Comparison of ENCODE assay signal across 1 cellular context in the genomic region with DNA sequence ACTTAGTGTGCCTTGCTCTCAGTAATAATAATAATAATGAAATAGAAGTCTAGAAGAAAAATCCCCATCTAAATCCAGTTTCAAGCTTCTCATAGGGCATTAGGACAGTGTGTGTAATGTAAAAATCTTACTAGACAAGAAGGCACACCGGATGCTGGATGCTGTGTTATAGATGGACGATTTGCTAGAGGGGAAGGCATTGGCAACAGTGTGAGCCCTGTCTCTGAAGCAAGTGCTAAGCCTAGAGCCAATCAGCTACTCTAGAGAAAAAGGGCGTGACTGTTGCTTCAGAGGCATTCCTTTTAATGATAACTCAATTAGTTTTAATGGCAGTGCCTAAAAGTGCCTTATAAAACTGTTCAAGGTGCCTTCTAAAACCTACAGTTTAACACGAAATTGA.
TF ChIP-seq lines count a peak whose summit lies in the region.

No MANE protein-coding gene starts in this region.

TF ChIP-seq in H1, 55 proteins besides CTCF, POLR2A, EP300 and RAD21 (continued from another document):
- TF ChIP-seq PHF8 (conservative IDR thresholded peaks at IDR 0.05; ENCODE audit: low read depth, low read length) (no peak), SP1 (IDR thresholded peaks at IDR 0.05; ENCODE audit: low read depth, low read length) (no peak), JUND (IDR thresholded peaks at IDR 0.05; ENCODE audit: low read length) (no peak), CBX8 (IDR thresholded peaks at IDR 0.05; ENCODE audit: borderline replicate concordance, low read depth, low read length) (no peak), BCL11A (IDR thresholded peaks at IDR 0.05; ENCODE audit: low read depth in 2 of 2, low read length in 2 of 2) (no peak), POLR2AphosphoS5 (IDR thresholded peaks at IDR 0.05; ENCODE audit: low read depth, low read length) (no peak), TAF1 (IDR thresholded peaks at IDR 0.05; ENCODE audit: low read depth, low read length) (no peak), EGR1 (IDR thresholded peaks at IDR 0.05; ENCODE audit: borderline replicate concordance, low read depth, low read length) (no peak), JUN (IDR thresholded peaks at IDR 0.05; ENCODE audit: low read depth, low read length) (no peak), GTF2F1 (IDR thresholded peaks at IDR 0.05; ENCODE audit: borderline replicate concordance, low read depth, low read length) (no peak), TAF7 (optimal IDR thresholded peaks at IDR 0.05; ENCODE audit: borderline replicate concordance, low read depth, low read length) (no peak)
- TF ChIP-seq, protein P1, sequence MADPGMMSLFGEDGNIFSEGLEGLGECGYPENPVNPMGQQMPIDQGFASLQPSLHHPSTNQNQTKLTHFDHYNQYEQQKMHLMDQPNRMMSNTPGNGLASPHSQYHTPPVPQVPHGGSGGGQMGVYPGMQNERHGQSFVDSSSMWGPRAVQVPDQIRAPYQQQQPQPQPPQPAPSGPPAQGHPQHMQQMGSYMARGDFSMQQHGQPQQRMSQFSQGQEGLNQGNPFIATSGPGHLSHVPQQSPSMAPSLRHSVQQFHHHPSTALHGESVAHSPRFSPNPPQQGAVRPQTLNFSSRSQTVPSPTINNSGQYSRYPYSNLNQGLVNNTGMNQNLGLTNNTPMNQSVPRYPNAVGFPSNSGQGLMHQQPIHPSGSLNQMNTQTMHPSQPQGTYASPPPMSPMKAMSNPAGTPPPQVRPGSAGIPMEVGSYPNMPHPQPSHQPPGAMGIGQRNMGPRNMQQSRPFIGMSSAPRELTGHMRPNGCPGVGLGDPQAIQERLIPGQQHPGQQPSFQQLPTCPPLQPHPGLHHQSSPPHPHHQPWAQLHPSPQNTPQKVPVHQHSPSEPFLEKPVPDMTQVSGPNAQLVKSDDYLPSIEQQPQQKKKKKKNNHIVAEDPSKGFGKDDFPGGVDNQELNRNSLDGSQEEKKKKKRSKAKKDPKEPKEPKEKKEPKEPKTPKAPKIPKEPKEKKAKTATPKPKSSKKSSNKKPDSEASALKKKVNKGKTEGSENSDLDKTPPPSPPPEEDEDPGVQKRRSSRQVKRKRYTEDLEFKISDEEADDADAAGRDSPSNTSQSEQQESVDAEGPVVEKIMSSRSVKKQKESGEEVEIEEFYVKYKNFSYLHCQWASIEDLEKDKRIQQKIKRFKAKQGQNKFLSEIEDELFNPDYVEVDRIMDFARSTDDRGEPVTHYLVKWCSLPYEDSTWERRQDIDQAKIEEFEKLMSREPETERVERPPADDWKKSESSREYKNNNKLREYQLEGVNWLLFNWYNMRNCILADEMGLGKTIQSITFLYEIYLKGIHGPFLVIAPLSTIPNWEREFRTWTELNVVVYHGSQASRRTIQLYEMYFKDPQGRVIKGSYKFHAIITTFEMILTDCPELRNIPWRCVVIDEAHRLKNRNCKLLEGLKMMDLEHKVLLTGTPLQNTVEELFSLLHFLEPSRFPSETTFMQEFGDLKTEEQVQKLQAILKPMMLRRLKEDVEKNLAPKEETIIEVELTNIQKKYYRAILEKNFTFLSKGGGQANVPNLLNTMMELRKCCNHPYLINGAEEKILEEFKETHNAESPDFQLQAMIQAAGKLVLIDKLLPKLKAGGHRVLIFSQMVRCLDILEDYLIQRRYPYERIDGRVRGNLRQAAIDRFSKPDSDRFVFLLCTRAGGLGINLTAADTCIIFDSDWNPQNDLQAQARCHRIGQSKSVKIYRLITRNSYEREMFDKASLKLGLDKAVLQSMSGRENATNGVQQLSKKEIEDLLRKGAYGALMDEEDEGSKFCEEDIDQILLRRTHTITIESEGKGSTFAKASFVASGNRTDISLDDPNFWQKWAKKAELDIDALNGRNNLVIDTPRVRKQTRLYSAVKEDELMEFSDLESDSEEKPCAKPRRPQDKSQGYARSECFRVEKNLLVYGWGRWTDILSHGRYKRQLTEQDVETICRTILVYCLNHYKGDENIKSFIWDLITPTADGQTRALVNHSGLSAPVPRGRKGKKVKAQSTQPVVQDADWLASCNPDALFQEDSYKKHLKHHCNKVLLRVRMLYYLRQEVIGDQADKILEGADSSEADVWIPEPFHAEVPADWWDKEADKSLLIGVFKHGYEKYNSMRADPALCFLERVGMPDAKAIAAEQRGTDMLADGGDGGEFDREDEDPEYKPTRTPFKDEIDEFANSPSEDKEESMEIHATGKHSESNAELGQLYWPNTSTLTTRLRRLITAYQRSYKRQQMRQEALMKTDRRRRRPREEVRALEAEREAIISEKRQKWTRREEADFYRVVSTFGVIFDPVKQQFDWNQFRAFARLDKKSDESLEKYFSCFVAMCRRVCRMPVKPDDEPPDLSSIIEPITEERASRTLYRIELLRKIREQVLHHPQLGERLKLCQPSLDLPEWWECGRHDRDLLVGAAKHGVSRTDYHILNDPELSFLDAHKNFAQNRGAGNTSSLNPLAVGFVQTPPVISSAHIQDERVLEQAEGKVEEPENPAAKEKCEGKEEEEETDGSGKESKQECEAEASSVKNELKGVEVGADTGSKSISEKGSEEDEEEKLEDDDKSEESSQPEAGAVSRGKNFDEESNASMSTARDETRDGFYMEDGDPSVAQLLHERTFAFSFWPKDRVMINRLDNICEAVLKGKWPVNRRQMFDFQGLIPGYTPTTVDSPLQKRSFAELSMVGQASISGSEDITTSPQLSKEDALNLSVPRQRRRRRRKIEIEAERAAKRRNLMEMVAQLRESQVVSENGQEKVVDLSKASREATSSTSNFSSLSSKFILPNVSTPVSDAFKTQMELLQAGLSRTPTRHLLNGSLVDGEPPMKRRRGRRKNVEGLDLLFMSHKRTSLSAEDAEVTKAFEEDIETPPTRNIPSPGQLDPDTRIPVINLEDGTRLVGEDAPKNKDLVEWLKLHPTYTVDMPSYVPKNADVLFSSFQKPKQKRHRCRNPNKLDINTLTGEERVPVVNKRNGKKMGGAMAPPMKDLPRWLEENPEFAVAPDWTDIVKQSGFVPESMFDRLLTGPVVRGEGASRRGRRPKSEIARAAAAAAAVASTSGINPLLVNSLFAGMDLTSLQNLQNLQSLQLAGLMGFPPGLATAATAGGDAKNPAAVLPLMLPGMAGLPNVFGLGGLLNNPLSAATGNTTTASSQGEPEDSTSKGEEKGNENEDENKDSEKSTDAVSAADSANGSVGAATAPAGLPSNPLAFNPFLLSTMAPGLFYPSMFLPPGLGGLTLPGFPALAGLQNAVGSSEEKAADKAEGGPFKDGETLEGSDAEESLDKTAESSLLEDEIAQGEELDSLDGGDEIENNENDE (IDR thresholded peaks at IDR 0.05; ENCODE audit: insufficient replicate concordance, low read length): no peak
- TF ChIP-seq, protein P2, sequence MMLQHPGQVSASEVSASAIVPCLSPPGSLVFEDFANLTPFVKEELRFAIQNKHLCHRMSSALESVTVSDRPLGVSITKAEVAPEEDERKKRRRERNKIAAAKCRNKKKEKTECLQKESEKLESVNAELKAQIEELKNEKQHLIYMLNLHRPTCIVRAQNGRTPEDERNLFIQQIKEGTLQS (IDR thresholded peaks at IDR 0.05; ENCODE audit: insufficient read depth, low read depth, low read length): no peak
